Comparison of ENCODE assay signal across 15 cellular contexts in the genomic region with DNA sequence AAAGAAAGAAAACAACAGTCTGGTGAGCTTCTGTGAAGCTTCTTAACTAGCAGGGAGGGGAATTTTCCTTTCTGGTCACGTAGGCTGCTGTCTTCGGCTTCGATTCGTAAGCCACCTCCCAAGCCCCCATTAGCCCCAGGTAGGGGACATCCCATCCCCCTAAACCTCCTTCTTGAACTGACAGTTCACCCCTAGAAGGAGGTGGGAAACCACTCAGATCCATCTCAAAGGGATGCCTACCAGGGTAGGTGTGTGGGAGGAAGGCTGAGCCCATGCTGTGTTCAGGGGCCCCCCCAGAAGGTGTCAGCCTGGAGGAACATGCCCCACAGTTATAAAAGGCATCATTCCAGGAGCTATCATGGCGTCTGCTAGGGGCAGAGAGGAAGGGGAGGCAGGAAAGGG.
DNase-seq lines count a peak whose midpoint lies in the region; ATAC-seq lines count a peak whose summit lies in the region.
"Had no signal": no experiment of that assay in that cellular context is flagged by ENCODE, and none has a peak within 500 bp of the region (broad histone marks: within the 10 kb centered on the region; RNA-seq: fewer than 3 reads in every experiment).

No MANE protein-coding gene starts in this region.

- ATAC-seq in effector memory CD8-positive, alpha-beta T cell (replicated peaks), result peak; percentile 66
- ATAC-seq in stimulated activated naive CD8-positive, alpha-beta T cell treated with anti-CD3 and anti-CD28 coated beads, Interleukin-15, Interleukin-2, amounts not matched to agents 100 U/mL and 50 U/mL, for 24 hours, result peak; percentile 85
- no peak for ATAC-seq in HG03354 (IDR thresholded peaks at IDR 0.05; ENCODE audit: poor library complexity, severe bottlenecking, unreplicated experiment)
- ATAC-seq: foreskin keratinocyte, right cardiac atrium had no signal

- DNase-seq in activated T-cell treated with anti-CD3 and anti-CD28 coated beads, Interleukin-2, amount 50 U/mL, for 1 hour, result peak; percentile 68
- no peak for DNase-seq in activated T-cell treated with anti-CD3 and anti-CD28 coated beads for 4 hours
- peak; percentile 43 for DNase-seq in activated CD8-positive, alpha-beta memory T cell treated with anti-CD3 and anti-CD28 coated beads, Interleukin-2, amount 50 U/mL, for 1 hour (ENCODE audit: extremely low read depth)
- peak; percentile 37 to 44 (median 44) for DNase-seq in effector memory CD8-positive, alpha-beta T cell
- DNase-seq in stimulated activated naive CD8-positive, alpha-beta T cell treated with anti-CD3 and anti-CD28 coated beads, Interleukin-15, Interleukin-2, amounts not matched to agents 100 U/mL and 50 U/mL, for 24 hours, result peak; percentile 74
- no peak for DNase-seq in SIG-M5 (lab: John Stamatoyannopoulos, UW)
- no peak for DNase-seq in NCI-H1436 (lab: John Stamatoyannopoulos, UW)
- DNase-seq: adrenal gland, foreskin keratinocyte, GM23248, NCI-H1092 treated with DMSO at 0.1 percent for 48 hours, NCI-H524, right cardiac atrium had no signal

- H3K4me3 Mint-ChIP-seq in effector memory CD8-positive, alpha-beta T cell, result peak overlapping the region; percentile 79 to 87
- H3K4me3 Mint-ChIP-seq: type B pancreatic cell had no signal

- H3K27ac Mint-ChIP-seq in effector memory CD8-positive, alpha-beta T cell, result peak overlapping the region; percentile 94
- H3K27ac Mint-ChIP-seq: type B pancreatic cell had no signal

- peaks cover 75 to 95% of the 10 kb centered on the region in 2 donors for H3K4me1 Mint-ChIP-seq in effector memory CD8-positive, alpha-beta T cell (ENCODE audit: low read depth in 2 of 2)

- H3K36me3 Mint-ChIP-seq in effector memory CD8-positive, alpha-beta T cell (ENCODE audit: insufficient read depth), result peaks cover 81% of the 10 kb centered on the region
- H3K36me3 Mint-ChIP-seq: type B pancreatic cell had no signal

- no peaks in the 10 kb centered on the region for H3K27me3 Mint-ChIP-seq in effector memory CD8-positive, alpha-beta T cell

- H3K9me3 Mint-ChIP-seq in effector memory CD8-positive, alpha-beta T cell, result no peaks in the 10 kb centered on the region
- H3K9me3 Mint-ChIP-seq: type B pancreatic cell had no signal

Comparison
In these comparisons a context has a peak if more than half of its experiments do, and no peak if none do; other contexts are left out.
1. DNase-seq: peak in activated T-cell treated with anti-CD3 and anti-CD28 coated beads, Interleukin-2, amount 50 U/mL, for 1 hour (single experiment), activated CD8-positive, alpha-beta memory T cell treated with anti-CD3 and anti-CD28 coated beads, Interleukin-2, amount 50 U/mL, for 1 hour (single experiment), effector memory CD8-positive, alpha-beta T cell (3 of 3) and stimulated activated naive CD8-positive, alpha-beta T cell treated with anti-CD3 and anti-CD28 coated beads, Interleukin-15, Interleukin-2, amounts not matched to agents 100 U/mL and 50 U/mL, for 24 hours (single experiment); none in activated T-cell treated with anti-CD3 and anti-CD28 coated beads for 4 hours (single experiment), SIG-M5 (single experiment) and NCI-H1436 (single experiment).